In the genomic region with DNA sequence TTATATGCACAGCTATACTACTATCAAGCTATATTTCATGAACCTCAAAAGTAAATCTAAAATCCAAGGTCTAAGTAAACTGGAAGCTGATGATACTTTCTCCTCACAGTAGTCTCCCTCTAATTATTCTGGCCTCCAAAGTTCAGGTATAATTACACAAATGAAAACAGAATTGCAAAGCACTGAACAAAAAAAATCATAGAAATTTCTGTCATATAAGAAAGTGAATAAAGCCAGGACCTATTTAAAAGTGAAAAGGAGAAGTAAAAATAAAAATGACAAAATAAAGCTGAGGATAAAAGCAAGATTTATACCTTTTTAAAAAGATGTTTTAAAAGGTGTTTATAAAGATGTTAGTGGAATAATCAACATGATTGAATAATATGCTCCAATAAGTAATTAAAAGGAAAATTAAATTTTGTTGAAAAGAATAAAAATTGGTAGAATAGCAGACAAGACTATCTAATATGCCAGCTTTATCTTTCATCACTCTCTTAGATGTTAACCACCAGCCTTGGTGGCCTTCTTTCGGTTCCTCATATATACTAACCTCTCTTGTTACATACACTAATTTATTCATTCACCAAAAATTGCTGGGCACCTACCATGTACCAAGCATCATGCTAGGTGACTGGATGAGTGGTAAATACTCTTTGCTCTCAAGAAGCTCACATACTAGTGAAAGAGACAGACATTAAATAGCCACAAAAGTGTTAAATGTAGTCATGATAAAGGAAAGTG, we compare ENCODE assay signal across 27 cellular contexts. TPM values are rescaled to one million over a fixed set of nuclear protein-coding genes. Genes with fewer than 3 reads are reported as not detected.
DNase-seq lines count a peak whose midpoint lies in the region; ATAC-seq, FAIRE-seq and TF ChIP-seq lines count a peak whose summit lies in the region.
"Had no signal": no experiment of that assay in that cellular context is flagged by ENCODE, and none has a peak within 500 bp of the region (broad histone marks: within the 10 kb centered on the region; RNA-seq: fewer than 3 reads in every experiment).

No MANE protein-coding gene starts in this region.

- H3K27me3 ChIP-seq in DOHH2 (ENCODE audit: control insufficient read depth, low read length): no peaks in the 10 kb centered on the region
- H3K27me3 ChIP-seq: adrenal gland, dorsolateral prefrontal cortex, gastrocnemius medialis, Peyer's patch, right atrium auricular region, transverse colon had no signal

- H3K4me2 ChIP-seq in DOHH2 (ENCODE audit: low read length): peak overlapping the region; percentile 45

- intact Hi-C loops in lower leg skin (cut with DNase I; ENCODE audit: low total_unique reads): no loop called here

- peak; percentile 75 for FAIRE-seq in TTC549 (lab: Jason Lieb, UNC)

- 85 to 90% methylated on average over 1 of the region's 1 CpG for WGBS in lower leg skin, 2 donors

- TF ChIP-seq CTCF in DOHH2 (IDR thresholded peaks at IDR 0.05; ENCODE audit: low read depth, low read length, poor library complexity, severe bottlenecking) (no peak), lower leg skin (IDR thresholded peaks at IDR 0.05) (no peak)

- no peak for TF ChIP-seq POLR2A in lower leg skin (IDR thresholded peaks at IDR 0.05)

- no peaks in the 10 kb centered on the region for H3K79me2 ChIP-seq in DOHH2 (ENCODE audit: control insufficient read depth, low read length)

- H3K4me3 ChIP-seq in DOHH2 (ENCODE audit: low read length): peak overlapping the region; percentile 28; the same call in 1 of the 2 replicates
- no peak overlapping the region for H3K4me3 ChIP-seq in lower leg skin (ENCODE audit: low read depth, poor library complexity, severe bottlenecking)
- H3K4me3 ChIP-seq: adrenal gland, dorsolateral prefrontal cortex, gastrocnemius medialis, Peyer's patch, right atrium auricular region, transverse colon had no signal

- peaks cover 28% of the 10 kb centered on the region for H3K4me1 ChIP-seq in DOHH2 (ENCODE audit: control insufficient read depth, low read length)
- H3K4me1 ChIP-seq: adrenal gland, gastrocnemius medialis, Peyer's patch, right atrium auricular region, transverse colon had no signal

- ATAC-seq in GM21423 (IDR thresholded peaks at IDR 0.05; ENCODE audit: unreplicated experiment): peak; percentile 59
- no peak for ATAC-seq in GM21526 (IDR thresholded peaks at IDR 0.05; ENCODE audit: low FRiP score, unreplicated experiment)
- ATAC-seq: gastrocnemius medialis, left lobe of liver, WTC11 had no signal

- DNase-seq in NAMALWA (ENCODE audit: low spot score): peak; percentile 87
- DNase-seq in iPS-NIHi11 (ENCODE audit: low spot score): no peak
- DNase-seq in lower leg skin (ENCODE audit: low spot score in 2 of 2): no peak
- no peak for DNase-seq in HCEC 1CT
- DNase-seq: adrenal gland; CD4-positive, alpha-beta memory T cell; DMS79 treated with DMSO at 0.1 percent for 48 hours; dorsolateral prefrontal cortex; gastrocnemius medialis; NCI-H2081; NCI-H526; occipital lobe; Peyer's patch; stimulated activated CD4-positive, alpha-beta T cell treated with anti-CD3 and anti-CD28 coated beads, Interleukin-15, amount 100 ng/mL, for 24 hours; stimulated activated naive CD4-positive, alpha-beta T cell treated with Interleukin-2 at 50 U/mL for 16 hours; transverse colon had no signal

- no peaks in the 10 kb centered on the region for H3K9me3 ChIP-seq in DOHH2 (ENCODE audit: control insufficient read depth, insufficient read depth, low read length)
- H3K9me3 ChIP-seq: adrenal gland, gastrocnemius medialis, Peyer's patch, right atrium auricular region, transverse colon had no signal

- H4K20me1 ChIP-seq in DOHH2 (ENCODE audit: control insufficient read depth, insufficient read depth, low read depth, low read length): no peaks in the 10 kb centered on the region

- peak overlapping the region; percentile 79 for H3K27ac ChIP-seq in DOHH2 (ENCODE audit: low read depth, low read length)
- H3K27ac ChIP-seq: adrenal gland, dorsolateral prefrontal cortex, gastrocnemius medialis, Peyer's patch, right atrium auricular region, transverse colon had no signal

- no peaks in the 10 kb centered on the region for H3K9me2 ChIP-seq in DOHH2 (replicated peaks; ENCODE audit: control insufficient read depth, low read length)

- H3K36me3 ChIP-seq in DOHH2 (ENCODE audit: control insufficient read depth, low read length): no peaks in the 10 kb centered on the region
- H3K36me3 ChIP-seq: adrenal gland, gastrocnemius medialis, Peyer's patch, right atrium auricular region, transverse colon had no signal

- H3F3A ChIP-seq in DOHH2 (ENCODE audit: control insufficient read depth, insufficient read depth): peaks cover 4% of the 10 kb centered on the region; the same call in 1 of the 2 replicates

RNA-seq across cellular contexts. Expression of gene SHCBP1L, which starts 25.1 kb away (rescaled TPM):
- 1 to 10 TPM in 1 of 4 donors, not detected in 3; 3.4 TPM for total RNA-seq in lower leg skin
- total RNA-seq: activated CD8-positive, alpha-beta memory T cell treated with anti-CD3 and anti-CD28 coated beads for 36 hours; activated T-helper 2 cell treated with anti-CD3 and anti-CD28 coated beads, Interferon-gamma antibody, Interleukin-2, Interleukin-4, amounts not matched to agents 10 μg/mL and 5 μg/mL and 100 μg/mL, durations not matched to agents 14 hours and 24 hours and 36 hours; adrenal gland; CD4-positive, alpha-beta memory T cell; gastrocnemius medialis; HT1080; left lobe of liver; mucosa of gallbladder; occipital lobe; Peyer's patch; right atrium auricular region; transverse colon; WTC11 had no signal
